Comparison of ENCODE assay signal across 21 cellular contexts in genomic region chrX:129145382-129145781, GRCh38.
"Had no signal": no experiment of that assay in that cellular context is flagged by ENCODE, and none has a peak within 500 bp of the region (broad histone marks: within the 10 kb centered on the region; RNA-seq: fewer than 3 reads in every experiment).

No MANE protein-coding gene starts in this region.

- H3K4me1 ChIP-seq: ascending aorta, body of pancreas had no signal

- DNase-seq: activated B cell treated with CpG ODN at 0.5 μM for 24 hours; activated CD4-positive, alpha-beta T cell treated with anti-CD3 and anti-CD28 coated beads for 1 hour; activated CD4-positive, alpha-beta T cell treated with anti-CD3 and anti-CD28 coated beads, Interleukin-2, amount 10 ng/mL, durations not matched to agents 24 days and 14 days; activated CD4-positive, alpha-beta T cell treated with anti-CD3 and anti-CD28 coated beads, Interleukin-2, amount 50 U/mL, for 48 hours; activated CD8-positive, alpha-beta memory T cell treated with anti-CD3 and anti-CD28 coated beads, Interleukin-2, amount 10 ng/mL, durations not matched to agents 7 days and 5 days; activated effector memory CD4-positive, alpha-beta T cell treated with Interleukin-2 at 50 U/mL for 16 hours; activated naive CD4-positive, alpha-beta T cell; activated T-cell treated with anti-CD3 and anti-CD28 coated beads, Interleukin-2, amount 50 U/mL, for 24 hours; amniotic stem cell; body of pancreas; KG1; NCI-H1048; NCI-H2029 treated with DMSO at 0.1 percent for 48 hours; NCI-H446; SIG-M5; T-helper 17 cell; T-helper 9 cell had no signal

- H3K4me1 Mint-ChIP-seq: activated B cell treated with CpG ODN at 0.5 μM for 24 hours; activated CD4-positive, alpha-beta T cell treated with anti-CD3 and anti-CD28 coated beads, Interleukin-2, amount 10 ng/mL, durations not matched to agents 24 days and 14 days; activated CD8-positive, alpha-beta memory T cell treated with anti-CD3 and anti-CD28 coated beads, Interleukin-2, amount 10 ng/mL, durations not matched to agents 7 days and 5 days; activated naive CD4-positive, alpha-beta T cell treated with anti-CD3 and anti-CD28 coated beads, Interleukin-2, amount 50 U/mL, for 24 hours; central memory CD8-positive, alpha-beta T cell; T-helper 17 cell had no signal

- H3K9me3 ChIP-seq: ascending aorta, body of pancreas had no signal

- H3K9me3 Mint-ChIP-seq: activated B cell treated with CpG ODN at 0.5 μM for 24 hours; activated CD4-positive, alpha-beta T cell treated with anti-CD3 and anti-CD28 coated beads, Interleukin-2, amount 10 ng/mL, durations not matched to agents 24 days and 14 days; activated naive CD4-positive, alpha-beta T cell treated with anti-CD3 and anti-CD28 coated beads, Interleukin-2, amount 50 U/mL, for 24 hours; activated T-cell treated with anti-CD3 and anti-CD28 coated beads, Interleukin-2, amount 50 U/mL, for 24 hours; activated T-helper 1 cell treated with anti-CD3 and anti-CD28 coated beads, Interleukin-12 subunit alpha, Interleukin-12 subunit beta, Interleukin-2, Interleukin-4 antibody, amounts not matched to agents 30 ng/mL and 10 ng/mL and 1 ng/mL, durations not matched to agents 14 hours and 24 hours and 36 hours; central memory CD8-positive, alpha-beta T cell had no signal

- H3K36me3 ChIP-seq: ascending aorta had no signal

- H3K27me3 ChIP-seq: ascending aorta, body of pancreas had no signal

- H3K27ac Mint-ChIP-seq: activated B cell treated with CpG ODN at 0.5 μM for 24 hours; activated CD4-positive, alpha-beta T cell treated with anti-CD3 and anti-CD28 coated beads, Interleukin-2, amount 10 ng/mL, durations not matched to agents 24 days and 14 days; activated CD8-positive, alpha-beta memory T cell treated with anti-CD3 and anti-CD28 coated beads, Interleukin-2, amount 10 ng/mL, durations not matched to agents 7 days and 5 days; activated naive CD4-positive, alpha-beta T cell treated with anti-CD3 and anti-CD28 coated beads, Interleukin-2, amount 50 U/mL, for 24 hours; activated T-cell treated with anti-CD3 and anti-CD28 coated beads, Interleukin-2, amount 50 U/mL, for 24 hours; activated T-helper 1 cell treated with anti-CD3 and anti-CD28 coated beads, Interleukin-12 subunit alpha, Interleukin-12 subunit beta, Interleukin-2, Interleukin-4 antibody, amounts not matched to agents 30 ng/mL and 10 ng/mL and 1 ng/mL, durations not matched to agents 14 hours and 24 hours and 36 hours; T-helper 17 cell had no signal

- H3K36me3 Mint-ChIP-seq: activated CD8-positive, alpha-beta memory T cell treated with anti-CD3 and anti-CD28 coated beads, Interleukin-2, amount 10 ng/mL, durations not matched to agents 7 days and 5 days; activated naive CD4-positive, alpha-beta T cell treated with anti-CD3 and anti-CD28 coated beads, Interleukin-2, amount 50 U/mL, for 24 hours had no signal

- H3K27me3 Mint-ChIP-seq: activated B cell treated with CpG ODN at 0.5 μM for 24 hours; activated CD4-positive, alpha-beta T cell treated with anti-CD3 and anti-CD28 coated beads, Interleukin-2, amount 10 ng/mL, durations not matched to agents 24 days and 14 days; activated CD8-positive, alpha-beta memory T cell treated with anti-CD3 and anti-CD28 coated beads, Interleukin-2, amount 10 ng/mL, durations not matched to agents 7 days and 5 days; activated naive CD4-positive, alpha-beta T cell treated with anti-CD3 and anti-CD28 coated beads, Interleukin-2, amount 50 U/mL, for 24 hours; central memory CD8-positive, alpha-beta T cell; T-helper 17 cell had no signal

- H3K4me3 Mint-ChIP-seq: activated B cell treated with CpG ODN at 0.5 μM for 24 hours; activated CD4-positive, alpha-beta T cell treated with anti-CD3 and anti-CD28 coated beads, Interleukin-2, amount 10 ng/mL, durations not matched to agents 24 days and 14 days; activated CD8-positive, alpha-beta memory T cell treated with anti-CD3 and anti-CD28 coated beads, Interleukin-2, amount 10 ng/mL, durations not matched to agents 7 days and 5 days; activated naive CD4-positive, alpha-beta T cell treated with anti-CD3 and anti-CD28 coated beads, Interleukin-2, amount 50 U/mL, for 24 hours; activated T-cell treated with anti-CD3 and anti-CD28 coated beads, Interleukin-2, amount 50 U/mL, for 24 hours; activated T-helper 1 cell treated with anti-CD3 and anti-CD28 coated beads, Interleukin-12 subunit alpha, Interleukin-12 subunit beta, Interleukin-2, Interleukin-4 antibody, amounts not matched to agents 30 ng/mL and 10 ng/mL and 1 ng/mL, durations not matched to agents 14 hours and 24 hours and 36 hours; central memory CD8-positive, alpha-beta T cell; T-helper 17 cell had no signal

- ATAC-seq: activated CD8-positive, alpha-beta memory T cell treated with anti-CD3 and anti-CD28 coated beads, Interleukin-2, amount 10 ng/mL, durations not matched to agents 7 days and 5 days; body of pancreas; T-helper 17 cell had no signal

- H3K4me3 ChIP-seq: ascending aorta, body of pancreas had no signal
